27 cellular contexts compared by ENCODE assay signal in genomic region chrX:10286195-10286594, GRCh38.
"Had no signal": no experiment of that assay in that cellular context is flagged by ENCODE, and none has a peak within 500 bp of the region (broad histone marks: within the 10 kb centered on the region; RNA-seq: fewer than 3 reads in every experiment).

No MANE protein-coding gene starts in this region.

- H3K27ac ChIP-seq: neutrophil, ovary, parathyroid adenoma, psoas muscle, right lobe of liver, sigmoid colon, stomach, thoracic aorta, thyroid gland, tibial nerve, upper lobe of left lung, vagina had no signal

- ATAC-seq: naive thymus-derived CD8-positive, alpha-beta T cell; natural killer cell treated with Interleukin-12 subunit alpha and Interleukin-12 subunit beta and Interleukin-15 and Interleukin-18, amount 100 ng/mL, for 72 hours; psoas muscle; right cardiac atrium; right lobe of liver; stimulated activated effector memory CD8-positive, alpha-beta T cell treated with anti-CD3 and anti-CD28 coated beads, Interleukin-12 subunit alpha, Interleukin-12 subunit beta, amount 100 ng/mL, for 72 hours; stimulated activated naive B cell treated with anti-CD40 and anti-IgM and Interleukin-4, amounts not matched to agents 10 μg/mL and 1 μg/mL and 100 μg/mL, for 72 hours had no signal

- H3K36me3 ChIP-seq: neutrophil, ovary, right lobe of liver, sigmoid colon, stomach, thoracic aorta, thyroid gland, tibial nerve, upper lobe of left lung, vagina had no signal

- H3K27me3 ChIP-seq: neutrophil, ovary, right lobe of liver, sigmoid colon, thyroid gland, tibial nerve, upper lobe of left lung, vagina had no signal

- H3K9me3 ChIP-seq: neutrophil, ovary, psoas muscle, right lobe of liver, sigmoid colon, thoracic aorta, thyroid gland, tibial nerve, upper lobe of left lung, vagina had no signal

- H3K4me3 ChIP-seq: ovary, psoas muscle, right lobe of liver, sigmoid colon, stomach, thoracic aorta, thyroid gland, tibial nerve, upper lobe of left lung, vagina had no signal

- H3K4me1 ChIP-seq: parathyroid adenoma, psoas muscle, right lobe of liver, sigmoid colon, stomach, thyroid gland, tibial nerve, upper lobe of left lung, vagina had no signal

- DNase-seq: naive thymus-derived CD8-positive, alpha-beta T cell; nephron progenitor cell; nucleus accumbens; ovary; posterior cingulate gyrus; psoas muscle; right cardiac atrium; right lobe of liver; sigmoid colon; small intestine; stimulated activated CD4-positive, alpha-beta T cell treated with anti-CD3 and anti-CD28 coated beads, Interleukin-15, amount 100 ng/mL, for 24 hours; stimulated activated CD4-positive, alpha-beta T cell treated with anti-CD3 and anti-CD28 coated beads, Interleukin-2, amount 100 ng/mL, for 24 hours; stimulated activated CD4-positive, alpha-beta T cell treated with anti-CD3 and anti-CD28 coated beads, Interleukin-2, amount 100 ng/mL, for 48 hours; stimulated activated CD4-positive, alpha-beta T cell treated with anti-CD3 and anti-CD28 coated beads, Interleukin-4, amount 100 ng/mL, for 24 hours; stimulated activated naive B cell treated with anti-CD40 and anti-IgM and Interleukin-4, amounts not matched to agents 10 μg/mL and 1 μg/mL and 100 μg/mL, for 72 hours; stimulated activated naive CD4-positive, alpha-beta T cell treated with Interleukin-2 at 50 U/mL for 16 hours; stomach; thyroid gland; trophoblast cell; upper lobe of left lung had no signal
